Comparison of ENCODE assay signal across 8 cellular contexts in the genomic region with DNA sequence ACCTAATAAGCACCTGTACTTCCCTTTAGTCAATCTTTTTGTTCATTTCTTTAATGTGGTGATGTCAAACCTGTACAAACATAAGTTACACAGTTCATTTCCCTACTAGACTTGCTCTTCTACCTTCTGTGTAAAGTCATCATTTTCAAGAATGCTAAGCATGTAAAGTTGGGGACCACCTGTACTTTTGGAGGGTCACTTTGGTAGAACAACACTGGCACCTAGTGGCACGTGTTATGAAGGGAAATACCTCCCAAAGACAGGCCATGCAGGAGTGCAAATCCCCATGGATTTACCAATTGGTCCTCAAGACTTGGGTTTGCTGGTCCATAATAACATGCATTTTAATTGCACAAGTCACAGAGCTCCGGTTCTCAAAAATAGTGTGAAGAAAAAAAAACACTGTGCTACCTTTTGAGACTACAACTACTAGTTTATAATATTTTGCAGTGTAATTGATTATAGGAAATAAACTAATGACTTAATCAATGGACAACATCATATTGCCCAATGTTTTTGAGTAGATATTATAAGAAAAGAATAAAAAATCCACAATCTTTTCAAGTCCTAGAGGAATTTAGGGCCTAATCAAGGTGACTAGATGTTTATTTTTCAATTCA.
DNase-seq lines count a peak whose midpoint lies in the region; ATAC-seq and TF ChIP-seq lines count a peak whose summit lies in the region.

No MANE protein-coding gene starts in this region.

- no peak overlapping the region for H3K27ac ChIP-seq in ascending aorta
- H3K27ac ChIP-seq in suprapubic skin, result no peak overlapping the region

- WGBS in suprapubic skin, result 22% methylated on average over 2 of the region's 2 CpGs

- ATAC-seq in GM21529 (IDR thresholded peaks at IDR 0.05; ENCODE audit: unreplicated experiment) (no peak), GM19395 (IDR thresholded peaks at IDR 0.05; ENCODE audit: unreplicated experiment) (no peak)

- H3K27me3 ChIP-seq in ascending aorta, result no peaks in the 10 kb centered on the region
- no peaks in the 10 kb centered on the region for H3K27me3 ChIP-seq in suprapubic skin

- TF ChIP-seq POLR2A in suprapubic skin (IDR thresholded peaks at IDR 0.05), result no peak

- TF ChIP-seq EP300 in suprapubic skin (IDR thresholded peaks at IDR 0.05), result no peak

- H3K4me3 ChIP-seq in ascending aorta (no peak overlapping the region), suprapubic skin (no peak overlapping the region)

- no peaks in the 10 kb centered on the region for H3K36me3 ChIP-seq in ascending aorta
- H3K36me3 ChIP-seq in suprapubic skin, result no peaks in the 10 kb centered on the region

- TF ChIP-seq CTCF in LNCAP (IDR thresholded peaks at IDR 0.05) (peak; percentile 72), ascending aorta (IDR thresholded peaks at IDR 0.05) (peak; percentile 55 to 71 (median 55)), suprapubic skin (IDR thresholded peaks at IDR 0.05) (peak; percentile 32 to 47)

- H3K9me3 ChIP-seq in ascending aorta, result no peaks in the 10 kb centered on the region
- no peaks in the 10 kb centered on the region for H3K9me3 ChIP-seq in suprapubic skin

- peak; percentile 10 for DNase-seq in activated CD4-positive, alpha-beta T cell treated with anti-CD3 and anti-CD28 coated beads for 48 hours
- DNase-seq in activated CD4-positive, alpha-beta T cell treated with anti-CD3 and anti-CD28 coated beads, Interleukin-2, amount 50 U/mL, for 4 hours, result no peak
- DNase-seq in ascending aorta (ENCODE audit: low spot score in 2 of 2), result no peak
- DNase-seq in iPS DF 19.7 (ENCODE audit: low read depth, low spot score), result peak; percentile 45
- DNase-seq in suprapubic skin (ENCODE audit: low spot score in 2 of 2), result no peak

- intact Hi-C loops in ascending aorta (cut with DNase I), result loop anchor here (1.0 to 5.0 kb wide), 2 partner anchors 430 to 735 kb away; no protein-coding TSS in a partner anchor

- H3K4me1 ChIP-seq in ascending aorta (no peaks in the 10 kb centered on the region), suprapubic skin (peaks cover 2% of the 10 kb centered on the region)

Comparison
In these comparisons a context has a peak if more than half of its experiments do, and no peak if none do; other contexts are left out.
1. DNase-seq: peak in activated CD4-positive, alpha-beta T cell treated with anti-CD3 and anti-CD28 coated beads for 48 hours (single experiment) and iPS DF 19.7 (single experiment); none in activated CD4-positive, alpha-beta T cell treated with anti-CD3 and anti-CD28 coated beads, Interleukin-2, amount 50 U/mL, for 4 hours (0 of 2), ascending aorta (0 of 2) and suprapubic skin (0 of 2).
2. Peak in every context shown above with its lines, with median percentiles within 50 percentile points of each other: CTCF ChIP-seq.